9 cellular contexts compared by ENCODE assay signal in the genomic region with DNA sequence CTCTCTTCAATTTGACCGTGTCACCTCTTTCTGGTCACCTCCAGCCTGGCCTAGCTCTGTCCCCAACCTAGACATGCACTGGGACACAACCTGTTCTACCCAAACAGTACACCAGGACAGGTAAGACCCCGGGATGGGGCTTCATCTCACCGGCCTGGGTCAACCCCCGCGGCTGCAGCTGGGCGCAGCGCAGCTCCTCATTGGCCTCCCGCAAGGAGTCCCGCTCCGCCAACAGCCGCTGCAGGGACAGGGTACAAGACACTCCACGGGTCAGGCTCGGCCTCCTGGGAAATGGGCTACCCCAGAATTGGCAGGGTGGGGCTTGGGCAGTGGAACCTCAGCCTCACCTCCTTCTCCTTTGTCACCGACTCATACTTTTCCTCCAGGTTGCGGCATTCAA. TPM values are rescaled to one million over a fixed set of nuclear protein-coding genes. Genes with fewer than 3 reads are reported as not detected.
"Had no signal": no experiment of that assay in that cellular context is flagged by ENCODE, and none has a peak within 500 bp of the region (broad histone marks: within the 10 kb centered on the region; RNA-seq: fewer than 3 reads in every experiment).

No MANE protein-coding gene starts in this region.

- FAIRE-seq: G401.6, GM12878, GM12891, GM12892, GM18507, GM19239 had no signal

- H3K4me3 ChIP-seq: GM12878 had no signal

- DNase-seq: GDM1, GF-D8 had no signal

- ATAC-seq: GM12878 had no signal

RNA-seq across cellular contexts. Expression of a gene that starts 16.1 kb away (rescaled TPM):
- total RNA-seq: G401, GM12878 had no signal
- polyA plus RNA-seq: GM12878 had no signal
